In genomic region chr12:57488397-57489156, GRCh38 we compare ENCODE assay signal across 1 cellular context.
A peak's percentile ranks its signal among the peaks of the same experiment; 100 is the strongest.
TF ChIP-seq lines count a peak whose summit lies in the region.

No MANE protein-coding gene starts in this region.

TF ChIP-seq in GM12878, 131 proteins besides CTCF, POLR2A, EP300 and RAD21:
- TF ChIP-seq TCF12 (IDR thresholded peaks at IDR 0.05; ENCODE audit: low read depth, low read length) (peak; percentile 57; the same call in 1 of the 2 replicates), HDGF (IDR thresholded peaks at IDR 0.05) (peak; percentile 55; the same call in 1 of the 2 replicates), NFXL1 (IDR thresholded peaks at IDR 0.05; ENCODE audit: borderline replicate concordance) (no peak)
